ENCODE assay signal across 1 cellular context in the genomic region with DNA sequence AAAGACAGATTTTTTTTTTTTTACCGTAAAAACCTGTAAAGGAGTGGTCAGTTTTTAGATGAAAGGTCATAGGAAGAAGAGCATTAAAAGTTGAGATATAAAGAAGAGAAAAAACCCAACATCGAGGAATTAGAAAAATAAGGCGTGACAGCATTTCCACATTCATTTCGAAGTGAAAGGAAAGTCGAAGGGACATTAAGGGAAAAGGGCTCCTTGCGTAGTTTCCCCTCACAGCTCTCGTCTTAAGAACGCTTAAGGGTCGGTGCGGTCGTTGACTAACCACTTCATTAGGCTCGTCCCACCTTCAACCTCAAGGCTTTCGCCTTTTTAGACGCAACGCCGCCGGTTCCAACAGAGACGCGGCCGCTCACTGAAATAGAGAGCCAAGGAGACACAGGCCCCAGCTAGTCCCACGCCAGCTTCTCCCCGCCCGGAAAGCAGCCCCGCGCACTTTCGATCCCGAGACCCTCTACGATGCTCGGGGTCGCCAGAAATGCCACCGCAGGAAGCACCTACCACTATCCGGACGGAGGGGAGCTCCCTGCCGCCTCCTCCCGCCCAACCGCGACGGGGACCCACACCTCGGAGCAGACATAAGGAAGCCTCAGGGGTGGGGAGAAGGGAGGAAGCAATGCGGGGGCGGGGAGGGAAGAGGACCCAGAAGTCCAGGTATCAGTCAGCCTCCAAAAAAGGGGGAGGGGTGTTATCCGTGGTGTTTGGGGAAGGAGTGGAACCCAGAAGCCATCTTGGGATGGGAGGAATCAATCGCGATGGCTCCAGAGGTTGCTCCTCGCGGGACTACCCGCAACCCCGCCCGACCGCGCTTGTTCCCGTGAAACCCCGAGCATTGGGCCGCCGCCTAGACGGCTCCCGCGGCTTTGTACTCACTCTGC.
TF ChIP-seq lines count a peak whose summit lies in the region.

No MANE protein-coding gene starts in this region.

TF ChIP-seq in HEK293, 187 proteins besides CTCF, POLR2A, EP300 and RAD21 (continued from another document):
- TF ChIP-seq, protein P1, sequence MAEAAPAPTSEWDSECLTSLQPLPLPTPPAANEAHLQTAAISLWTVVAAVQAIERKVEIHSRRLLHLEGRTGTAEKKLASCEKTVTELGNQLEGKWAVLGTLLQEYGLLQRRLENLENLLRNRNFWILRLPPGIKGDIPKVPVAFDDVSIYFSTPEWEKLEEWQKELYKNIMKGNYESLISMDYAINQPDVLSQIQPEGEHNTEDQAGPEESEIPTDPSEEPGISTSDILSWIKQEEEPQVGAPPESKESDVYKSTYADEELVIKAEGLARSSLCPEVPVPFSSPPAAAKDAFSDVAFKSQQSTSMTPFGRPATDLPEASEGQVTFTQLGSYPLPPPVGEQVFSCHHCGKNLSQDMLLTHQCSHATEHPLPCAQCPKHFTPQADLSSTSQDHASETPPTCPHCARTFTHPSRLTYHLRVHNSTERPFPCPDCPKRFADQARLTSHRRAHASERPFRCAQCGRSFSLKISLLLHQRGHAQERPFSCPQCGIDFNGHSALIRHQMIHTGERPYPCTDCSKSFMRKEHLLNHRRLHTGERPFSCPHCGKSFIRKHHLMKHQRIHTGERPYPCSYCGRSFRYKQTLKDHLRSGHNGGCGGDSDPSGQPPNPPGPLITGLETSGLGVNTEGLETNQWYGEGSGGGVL (tag by site-specific recombination; IDR thresholded peaks at IDR 0.05), result 0 out of 2 replicates have a peak, but pooled peaks have one; percentile 9
- TF ChIP-seq ZBTB21 (tag by site-specific recombination; IDR thresholded peaks at IDR 0.05), result no peak
- no peak for TF ChIP-seq ZNF354C (tag by site-specific recombination; IDR thresholded peaks at IDR 0.05; ENCODE audit: borderline replicate concordance, low read depth)
- TF ChIP-seq ZNF169 (tag by site-specific recombination; IDR thresholded peaks at IDR 0.05), result no peak
- peak; percentile 86 for TF ChIP-seq PRDM1 (tag by site-specific recombination; IDR thresholded peaks at IDR 0.05)
- TF ChIP-seq ZNF707 (tag by site-specific recombination; IDR thresholded peaks at IDR 0.05), result no peak
- TF ChIP-seq ZNF138 (tag by site-specific recombination; IDR thresholded peaks at IDR 0.05; ENCODE audit: borderline replicate concordance), result no peak
- TF ChIP-seq ZNF747 (tag by site-specific recombination; IDR thresholded peaks at IDR 0.05), result no peak
- peak; percentile 62; the same call in 1 of the 2 replicates for TF ChIP-seq ZNF76 (tag by site-specific recombination; IDR thresholded peaks at IDR 0.05; ENCODE audit: borderline replicate concordance, low read depth)
- TF ChIP-seq SP2 (tag by site-specific recombination; IDR thresholded peaks at IDR 0.05), result peak; percentile 44
